ENCODE assay signal across 20 cellular contexts in the genomic region with DNA sequence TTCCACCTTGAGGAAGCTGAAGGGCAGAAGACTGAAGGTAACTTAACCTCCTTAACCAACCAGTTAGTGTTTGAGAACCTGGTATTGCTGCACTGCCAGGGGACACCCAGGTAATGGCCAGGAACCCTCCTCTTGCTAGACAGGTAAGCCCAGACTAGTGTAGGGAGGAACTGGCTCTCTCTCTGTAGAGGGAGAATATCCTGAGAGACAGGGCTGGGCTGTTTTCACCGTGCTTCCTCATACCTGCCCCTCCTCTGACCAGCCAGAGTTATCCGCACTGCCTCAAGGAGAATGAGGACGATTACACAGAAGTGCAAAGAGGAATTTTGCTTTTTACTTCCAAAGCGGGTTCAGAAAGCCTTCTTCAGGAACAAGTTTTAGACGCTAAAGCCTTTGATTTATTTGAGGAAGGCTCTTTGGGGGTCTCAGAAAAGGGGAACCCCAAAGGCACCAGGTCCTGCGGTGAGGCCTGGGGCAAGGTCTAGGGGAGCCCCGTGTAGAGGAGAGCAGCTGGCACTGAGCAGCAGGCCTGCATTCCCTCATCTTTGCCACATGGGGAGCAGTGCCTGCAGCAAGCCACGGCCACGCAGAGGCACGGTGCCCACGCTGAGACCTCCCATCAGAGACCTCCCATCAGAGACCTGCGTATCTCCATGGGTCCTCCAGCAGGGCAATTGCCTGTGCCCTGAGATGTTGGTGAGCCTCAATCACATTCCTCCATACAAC. TPM values are rescaled to one million over a fixed set of nuclear protein-coding genes. Genes with fewer than 3 reads are reported as not detected.
DNase-seq lines count a peak whose midpoint lies in the region; ATAC-seq, FAIRE-seq and TF ChIP-seq lines count a peak whose summit lies in the region.
"Had no signal": no experiment of that assay in that cellular context is flagged by ENCODE, and none has a peak within 500 bp of the region (broad histone marks: within the 10 kb centered on the region; RNA-seq: fewer than 3 reads in every experiment).

No MANE protein-coding gene starts in this region.

- TF ChIP-seq EP300 in SK-N-SH (IDR thresholded peaks at IDR 0.05; ENCODE audit: borderline replicate concordance in 1 of 2, low read depth in 1 of 2, low read length in 1 of 2) = no peak

- no peak for DNase-seq in SK-N-SH
- DNase-seq in prostate gland (ENCODE audit: low spot score) = peak; percentile 74
- DNase-seq in GM12891 (ENCODE audit: insufficient read length, low spot score) = no peak
- DNase-seq in testis = no peak
- DNase-seq in sciatic nerve (ENCODE audit: low spot score) = no peak
- DNase-seq: activated CD4-positive, alpha-beta T cell treated with anti-CD3 and anti-CD28 coated beads, Interleukin-2, amount 10 ng/mL, durations not matched to agents 7 days and 5 days; activated T-cell treated with anti-CD3 and anti-CD28 coated beads, Interleukin-2, amount 50 U/mL, for 4 hours; CD4-positive, CD25-positive, alpha-beta regulatory T cell; hippocampal formation; Kasumi-1; left cardiac atrium; NCI-H146; NCI-H2227 treated with DMSO at 0.1 percent for 48 hours; SHP77 treated with DMSO at 0.1 percent for 48 hours; stimulated activated naive B cell treated with anti-CD40 and anti-IgM and Interleukin-4, amounts not matched to agents 10 μg/mL and 1 μg/mL and 100 μg/mL, for 72 hours had no signal

- H3K36me3 ChIP-seq in SK-N-SH (replicated peaks in 1 of 2; ENCODE audit: control insufficient read depth in 1 of 2, insufficient read depth in 2 of 2, low read length in 1 of 2) (no peaks in the 10 kb centered on the region), OCI-LY1 (ENCODE audit: insufficient read depth, low read length) (no peaks in the 10 kb centered on the region), prostate gland (no peaks in the 10 kb centered on the region), testis (ENCODE audit: low read depth, missing control alignments) (no peaks in the 10 kb centered on the region)
- H3K36me3 ChIP-seq: HAP-1 had no signal

- no peak for TF ChIP-seq POLR2A in prostate gland (IDR thresholded peaks at IDR 0.05)
- no peak for TF ChIP-seq POLR2A in GM12891 (IDR thresholded peaks at IDR 0.05; ENCODE audit: low read depth, low read length)
- TF ChIP-seq POLR2A in testis (IDR thresholded peaks at IDR 0.05) = no peak

- no peak overlapping the region for H3K27ac ChIP-seq in SK-N-SH (ENCODE audit: low read depth in 2 of 2, low read length in 1 of 2)
- no peak overlapping the region for H3K27ac ChIP-seq in OCI-LY1 (ENCODE audit: low read depth, low read length, poor library complexity, severe bottlenecking)
- peak overlapping the region; percentile 55 to 60 for H3K27ac ChIP-seq in prostate gland
- no peak overlapping the region for H3K27ac ChIP-seq in testis

- H3K9ac ChIP-seq in SK-N-SH = no peak overlapping the region
- H3K9ac ChIP-seq in OCI-LY1 (ENCODE audit: low read length) = no peak overlapping the region

- CTCF ChIA-PET in SK-N-SH (lab: Yijun Ruan, JAX) = interaction anchor here (1.9 kb wide), 1 partner anchor 13 kb away, joined by 4 read pairs; the partner anchor contains the start of gene GNG4

- H2AFZ ChIP-seq in SK-N-SH (ENCODE audit: low read depth) = no peak overlapping the region
- no peak overlapping the region for H2AFZ ChIP-seq in OCI-LY1 (ENCODE audit: low read length)

- no peak for TF ChIP-seq RAD21 in SK-N-SH (IDR thresholded peaks at IDR 0.05; ENCODE audit: low read length)

- 72% methylated on average over 7 of the region's 12 CpGs for WGBS in SK-N-SH (ENCODE audit: low lambda C conversion rate)
- WGBS in prostate gland = 60% methylated on average over 12 of the region's 12 CpGs
- 63 to 65% methylated on average over 12 of the region's 12 CpGs for WGBS in testis, 2 donors

- H3F3A ChIP-seq in SK-N-SH (replicated peaks; ENCODE audit: insufficient read depth) = no peaks in the 10 kb centered on the region
- H3F3A ChIP-seq in OCI-LY1 (ENCODE audit: insufficient read depth, low read length) = no peaks in the 10 kb centered on the region

- ATAC-seq in SK-N-SH treated with all-trans-retinoic acid at 6 μM for 48 hours (peak; percentile 49), esophagus mucosa (peak; percentile 98), sciatic nerve (no peak)
- ATAC-seq: activated T-cell treated with anti-CD3 and anti-CD28 coated beads, Interleukin-2, amount 50 U/mL, for 4 hours; left cardiac atrium had no signal

- H3K4me1 ChIP-seq in SK-N-SH (ENCODE audit: control insufficient read depth in 1 of 2, insufficient read depth in 2 of 2, low read depth in 1 of 2, low read length in 1 of 2) = peaks cover 0 to 20% of the 10 kb centered on the region in 2 experiments; a peak in 2 of 4 replicates
- H3K4me1 ChIP-seq in OCI-LY1 (ENCODE audit: insufficient read depth, low read length, severe bottlenecking) = no peaks in the 10 kb centered on the region
- peaks cover 9% of the 10 kb centered on the region for H3K4me1 ChIP-seq in prostate gland (replicated peaks)
- no peaks in the 10 kb centered on the region for H3K4me1 ChIP-seq in testis

- TF ChIP-seq CTCF in SK-N-SH (IDR thresholded peaks at IDR 0.05) = no peak
- TF ChIP-seq CTCF in OCI-LY1 (IDR thresholded peaks at IDR 0.05; ENCODE audit: low read length) = peak; percentile 10; the same call in 1 of the 2 replicates
- TF ChIP-seq CTCF in prostate gland (IDR thresholded peaks at IDR 0.05) = no peak
- TF ChIP-seq CTCF in testis (IDR thresholded peaks at IDR 0.05) = no peak

- POLR2A ChIA-PET in SK-N-SH (lab: Yijun Ruan, JAX) = no interaction called here

- no peaks in the 10 kb centered on the region for H3K9me3 ChIP-seq in SK-N-SH
- H3K9me3 ChIP-seq in OCI-LY1 (ENCODE audit: low read length) = no peaks in the 10 kb centered on the region
- no peaks in the 10 kb centered on the region for H3K9me3 ChIP-seq in prostate gland
- no peaks in the 10 kb centered on the region for H3K9me3 ChIP-seq in testis
- H3K9me3 ChIP-seq: HAP-1 had no signal

- H4K20me1 ChIP-seq in SK-N-SH (ENCODE audit: insufficient read depth) (no peaks in the 10 kb centered on the region), OCI-LY1 (ENCODE audit: insufficient read depth, low read length) (no peaks in the 10 kb centered on the region)

- no peak overlapping the region for H3K4me3 ChIP-seq in SK-N-SH (ENCODE audit: low read depth in 2 of 2, low read length in 1 of 2)
- no peak overlapping the region for H3K4me3 ChIP-seq in OCI-LY1 (ENCODE audit: low read depth, low read length, poor library complexity, severe bottlenecking)
- H3K4me3 ChIP-seq in prostate gland = no peak overlapping the region
- no peak overlapping the region for H3K4me3 ChIP-seq in testis
- H3K4me3 ChIP-seq: HAP-1, smooth muscle cell had no signal

- H3K4me2 ChIP-seq in SK-N-SH = no peak overlapping the region
- H3K4me2 ChIP-seq in OCI-LY1 (ENCODE audit: low read length) = no peak overlapping the region
- H3K4me2 ChIP-seq: smooth muscle cell had no signal

- intact Hi-C loops in prostate gland (cut with DNase I) = no loop called here
- intact Hi-C loops in testis (cut with DNase I; ENCODE audit: low total_unique reads) = no loop called here
- intact Hi-C loops in sciatic nerve (cut with DNase I) = no loop called here

- FAIRE-seq in GM12891 (lab: Jason Lieb, UNC) = no peak

- H3K79me2 ChIP-seq in SK-N-SH (ENCODE audit: insufficient read depth) = no peaks in the 10 kb centered on the region
- H3K79me2 ChIP-seq in OCI-LY1 (ENCODE audit: insufficient read depth, low read length) = no peaks in the 10 kb centered on the region

- H3K27me3 ChIP-seq in SK-N-SH (ENCODE audit: insufficient read depth) = no peaks in the 10 kb centered on the region
- H3K27me3 ChIP-seq in OCI-LY1 (ENCODE audit: insufficient read depth, low read length) = no peaks in the 10 kb centered on the region; the same call in 1 of the 2 replicates
- no peaks in the 10 kb centered on the region for H3K27me3 ChIP-seq in prostate gland (replicated peaks; ENCODE audit: insufficient read depth)
- no peaks in the 10 kb centered on the region for H3K27me3 ChIP-seq in testis

- H3K9me2 ChIP-seq in SK-N-SH (no peaks in the 10 kb centered on the region), OCI-LY1 (ENCODE audit: low read depth, low read length) (no peaks in the 10 kb centered on the region)

TF ChIP-seq in SK-N-SH treated with all-trans-retinoic acid at 6 μM for 48 hours, 23 proteins besides CTCF, POLR2A, EP300 and RAD21:
- TF ChIP-seq ZNF8 (CRISPR knock-in tag; IDR thresholded peaks at IDR 0.05) = no peak
- no peak for TF ChIP-seq ZNF70 (CRISPR knock-in tag; IDR thresholded peaks at IDR 0.05)

TF ChIP-seq in SK-N-SH, 30 proteins besides CTCF, POLR2A, EP300 and RAD21 (continues in another document):
- TF ChIP-seq FOXJ3 (CRISPR knock-in tag; IDR thresholded peaks at IDR 0.05) (no peak), ELF1 (IDR thresholded peaks at IDR 0.05) (no peak), MAX (IDR thresholded peaks at IDR 0.05; ENCODE audit: low read depth) (no peak)

TF ChIP-seq in GM12891, 5 proteins besides CTCF, POLR2A, EP300 and RAD21:
- no peak for TF ChIP-seq PAX5 (IDR thresholded peaks at IDR 0.05; ENCODE audit: insufficient read depth, low read length, severe bottlenecking)

RNA-seq across cellular contexts. Expression of gene GNG4, which starts 13.5 kb away (rescaled TPM):
- polyA plus RNA-seq in SK-N-SH (2012; rRNA removed) (1.6 and 2.8 TPM in 2 replicates), testis (ENCODE audit: insufficient read depth, low read depth, low replicate concordance) (3.3 TPM)
- polyA plus RNA-seq in SK-N-SH (2012; cell fraction: cytosol; rRNA removed) = 2.9 and 4.7 TPM in 2 replicates
- 0.50 and 0.96 TPM in 2 replicates for polyA plus RNA-seq in SK-N-SH (2012; cell fraction: nucleus; rRNA removed)
- total RNA-seq in esophagus mucosa (7.2 TPM), prostate gland (10 to 100 TPM in 1 of 2 donors, 1 to 10 TPM in 1; 9.4 to 47.7 TPM), testis (1 to 10 TPM; 2.9 to 3.2 TPM), sciatic nerve (4.0 TPM)
- polyA plus RNA-seq in GM12891 (2012; ENCODE audit: low read depth, missing spikeins) = 0.21 TPM
- total RNA-seq: CD4-positive, CD25-positive, alpha-beta regulatory T cell had no signal
- polyA plus RNA-seq: CD4-positive, CD25-positive, alpha-beta regulatory T cell had no signal

Comparison
In these comparisons a context has a peak if more than half of its experiments do, and no peak if none do; other contexts are left out.
1. H3K27ac ChIP-seq: peak in prostate gland (2 of 2); none in SK-N-SH (0 of 2), OCI-LY1 (single experiment) and testis (0 of 2).